8 cellular contexts compared by ENCODE assay signal in genomic region chr19:45440259-45440638, GRCh38. TPM values are rescaled to one million over a fixed set of nuclear protein-coding genes. Genes with fewer than 3 reads are reported as not detected.
DNase-seq lines count a peak whose midpoint lies in the region; ATAC-seq, FAIRE-seq and TF ChIP-seq lines count a peak whose summit lies in the region.

No MANE protein-coding gene starts in this region.

- TF ChIP-seq EP300 in H1 (IDR thresholded peaks at IDR 0.05; ENCODE audit: borderline replicate concordance in 1 of 2, low read depth in 2 of 2, low read length in 2 of 2) (no peak), neural cell (conservative IDR thresholded peaks at IDR 0.05; ENCODE audit: poor library complexity, severe bottlenecking) (no peak)

- H3K4me3 ChIP-seq in BLaER1 treated with 17β-estradiol and CSF1 and Interleukin-3, amounts not matched to agents 10 nM and 100 nM, result peak overlapping the region; percentile 57 to 76 (median 69)
- peak overlapping the region; percentile 47 for H3K4me3 ChIP-seq in NT2/D1 (ENCODE audit: insufficient read length, low read depth)
- H3K4me3 ChIP-seq in H1 (ENCODE audit: extremely low read depth in 1 of 4, insufficient read depth in 2 of 4, low read depth in 3 of 4, low read length in 4 of 4), result peak overlapping the region; percentile 41 to 95 (median 73); a peak in 6 of 8 replicates
- H3K4me3 ChIP-seq in neural cell (ENCODE audit: low read length), result peak overlapping the region; percentile 69

- no peak overlapping the region for H2BK20ac ChIP-seq in H1 (ENCODE audit: low read length)

- peak overlapping the region; percentile 73; the same call in 1 of the 2 replicates for H2AFZ ChIP-seq in H1 (ENCODE audit: low read length)
- peak overlapping the region; percentile 21 for H2AFZ ChIP-seq in neural cell (ENCODE audit: low read depth, low read length)

- H3K14ac ChIP-seq in H1 (ENCODE audit: insufficient read length), result no peak overlapping the region

- CTCF ChIA-PET in H1 (lab: Charles Lee; ENCODE audit: partially characterized antibody), result interaction anchor here (0.6 to 21.2 kb wide), 25 partner anchors 9 to 423 kb away, joined by 3 to 760 read pairs (median 4); partner anchors contain the start of genes FOSB, FOXA3 and PPM1N

- 0 out of 2 replicates have a peak overlapping the region, but pooled peaks have one; percentile 8 for H2BK15ac ChIP-seq in H1 (ENCODE audit: low read length)

- no peak overlapping the region for H2AK5ac ChIP-seq in H1 (ENCODE audit: low read depth, low read length)

- peaks cover 46 to 61% (median 54%) of the 10 kb centered on the region in 10 experiments for H3K4me1 ChIP-seq in BLaER1 treated with 17β-estradiol and CSF1 and Interleukin-3, amounts not matched to agents 10 nM and 100 nM
- H3K4me1 ChIP-seq in NT2/D1 (ENCODE audit: insufficient read depth, insufficient read length), result peaks cover 11% of the 10 kb centered on the region
- H3K4me1 ChIP-seq in H1 (replicated peaks in 1 of 4; ENCODE audit: control insufficient read depth in 3 of 4, insufficient read depth in 4 of 4, low read length in 3 of 4), result peaks cover 6 to 17% (median 11%) of the 10 kb centered on the region in 4 experiments

- no peaks in the 10 kb centered on the region for H3K79me2 ChIP-seq in H1 (ENCODE audit: control insufficient read depth in 1 of 2, insufficient read depth in 2 of 2, low read length in 2 of 2)
- H3K79me2 ChIP-seq in neural cell (replicated peaks; ENCODE audit: insufficient read depth, low read length), result no peaks in the 10 kb centered on the region

- no peaks in the 10 kb centered on the region for H3K36me3 ChIP-seq in BLaER1 treated with 17β-estradiol and CSF1 and Interleukin-3, amounts not matched to agents 10 nM and 100 nM
- no peaks in the 10 kb centered on the region for H3K36me3 ChIP-seq in NT2/D1 (ENCODE audit: insufficient read depth, insufficient read length, low read length)
- no peaks in the 10 kb centered on the region for H3K36me3 ChIP-seq in H1 (ENCODE audit: control insufficient read depth in 2 of 4, insufficient read depth in 4 of 4, low read length in 3 of 4)
- H3K36me3 ChIP-seq in neural cell (ENCODE audit: insufficient read depth, low read length), result no peaks in the 10 kb centered on the region

- H4K91ac ChIP-seq in H1 (replicated peaks; ENCODE audit: insufficient read length, low read length), result no peak overlapping the region

- no peaks in the 10 kb centered on the region for H3K9me3 ChIP-seq in BLaER1 treated with 17β-estradiol and CSF1 and Interleukin-3, amounts not matched to agents 10 nM and 100 nM (replicated peaks in 1 of 11)
- H3K9me3 ChIP-seq in NT2/D1 (ENCODE audit: insufficient read depth, low read length), result no peaks in the 10 kb centered on the region
- H3K9me3 ChIP-seq in H1 (ENCODE audit: insufficient read depth in 2 of 2, low read depth in 1 of 2, low read length in 1 of 2), result no peaks in the 10 kb centered on the region
- no peaks in the 10 kb centered on the region for H3K9me3 ChIP-seq in neural cell (ENCODE audit: low read length)

- no peaks in the 10 kb centered on the region for H4K20me1 ChIP-seq in BLaER1 treated with 17β-estradiol and CSF1 and Interleukin-3, amounts not matched to agents 10 nM and 100 nM
- H4K20me1 ChIP-seq in H1 (replicated peaks in 1 of 2; ENCODE audit: control insufficient read depth in 1 of 2, insufficient read depth in 2 of 2, low read length in 2 of 2) (no peaks in the 10 kb centered on the region), neural cell (ENCODE audit: insufficient read depth) (no peaks in the 10 kb centered on the region)

- no peak overlapping the region for H4K8ac ChIP-seq in H1 (ENCODE audit: extremely low read depth, insufficient read depth, low read length)

- FAIRE-seq in H1 (lab: Jason Lieb, UNC) (no peak), H54 (lab: Jason Lieb, UNC) (no peak)

- H3K4me2 ChIP-seq in BLaER1 treated with 17β-estradiol and CSF1 and Interleukin-3, amounts not matched to agents 10 nM and 100 nM, result peak overlapping the region; percentile 68 to 90 (median 81)
- H3K4me2 ChIP-seq in H1 (ENCODE audit: insufficient read depth in 1 of 2, low read depth in 2 of 2, low read length in 2 of 2) (peak overlapping the region; percentile 70), neural cell (ENCODE audit: low read length) (no peak overlapping the region)

- H3K18ac ChIP-seq in H1 (ENCODE audit: extremely low read depth, low read length), result no peak overlapping the region

- TF ChIP-seq RAD21 in H1 (IDR thresholded peaks at IDR 0.05 in 1 of 2, conservative IDR thresholded peaks at IDR 0.05 in 1 of 2; ENCODE audit: low read depth in 2 of 2, low read length in 2 of 2) (no peak), neural cell (conservative IDR thresholded peaks at IDR 0.05) (no peak)

- ATAC-seq in GM21390 (IDR thresholded peaks at IDR 0.05; ENCODE audit: unreplicated experiment), result no peak

- no peak overlapping the region for H2BK5ac ChIP-seq in H1 (ENCODE audit: low read depth, low read length)

- H3K23ac ChIP-seq in H1 (ENCODE audit: insufficient read length), result no peak overlapping the region

- H3K27ac ChIP-seq in BLaER1 treated with 17β-estradiol and CSF1 and Interleukin-3, amounts not matched to agents 10 nM and 100 nM, result peak overlapping the region; percentile 79 to 93 (median 92); a peak in 20 of 22 replicates
- H3K27ac ChIP-seq in H1 (ENCODE audit: low read depth, low read length), result no peak overlapping the region
- H3K27ac ChIP-seq in neural cell (ENCODE audit: low read length), result no peak overlapping the region

- H2BK120ac ChIP-seq in H1 (replicated peaks; ENCODE audit: low read depth, low read length), result no peak overlapping the region

- peak overlapping the region; percentile 78 to 91 (median 88); a peak in 21 of 22 replicates for H3K9ac ChIP-seq in BLaER1 treated with 17β-estradiol and CSF1 and Interleukin-3, amounts not matched to agents 10 nM and 100 nM
- H3K9ac ChIP-seq in NT2/D1 (ENCODE audit: insufficient read length, low read depth) (peak overlapping the region; percentile 77), H1 (replicated peaks in 1 of 4; ENCODE audit: extremely low read depth in 1 of 4, low read depth in 3 of 4, low read length in 3 of 4) (no peak overlapping the region; a peak in 1 of 7 replicates), neural cell (ENCODE audit: low read length) (peak overlapping the region; percentile 62)

- H3K9me2 ChIP-seq in neural cell (ENCODE audit: insufficient read depth, low read length), result no peaks in the 10 kb centered on the region

- H4K5ac ChIP-seq in H1 (ENCODE audit: insufficient read length, low read depth, low read length), result no peak overlapping the region

- peak overlapping the region; percentile 82; the same call in 1 of the 2 replicates for H2BK12ac ChIP-seq in H1 (ENCODE audit: low read depth, low read length)

- H3F3A ChIP-seq in neural cell (ENCODE audit: insufficient read depth, low read length, poor library complexity, severe bottlenecking), result no peaks in the 10 kb centered on the region

- peaks cover 12% of the 10 kb centered on the region for H3K23me2 ChIP-seq in H1 (ENCODE audit: low read depth, low read length)

- H3K27me3 ChIP-seq in BLaER1 treated with 17β-estradiol and CSF1 and Interleukin-3, amounts not matched to agents 10 nM and 100 nM, result no peaks in the 10 kb centered on the region
- H3K27me3 ChIP-seq in NT2/D1 (ENCODE audit: insufficient read depth, insufficient read length), result no peaks in the 10 kb centered on the region
- peaks cover 0 to 5% (median 2%) of the 10 kb centered on the region in 4 experiments; a peak in 3 of 7 replicates for H3K27me3 ChIP-seq in H1 (replicated peaks in 1 of 4; ENCODE audit: control insufficient read depth in 3 of 4, extremely low read depth in 1 of 4, insufficient read depth in 3 of 4, low read length in 3 of 4)
- H3K27me3 ChIP-seq in neural cell (ENCODE audit: insufficient read depth, low read depth, low read length), result no peaks in the 10 kb centered on the region

- POLR2A ChIA-PET in H1 (lab: Charles Lee; ENCODE audit: partially characterized antibody), result interaction anchor here (1.0 to 3.4 kb wide), 13 partner anchors 12 to 68 kb away, joined by 3 to 34 read pairs (median 4); partner anchors contain the start of genes FOSB and VASP

- TF ChIP-seq POLR2A in H1 (IDR thresholded peaks at IDR 0.05; ENCODE audit: control extremely low read depth in 1 of 2, low read depth in 2 of 2, low read length in 2 of 2) (no peak), H54 (IDR thresholded peaks at IDR 0.05; ENCODE audit: low read depth, low read length) (no peak)

- TF ChIP-seq CTCF in H1 (IDR thresholded peaks at IDR 0.05; ENCODE audit: control extremely low read depth in 1 of 3, insufficient read depth in 1 of 3, low read depth in 1 of 3, low read length in 3 of 3) (no peak), neural cell (IDR thresholded peaks at IDR 0.05; ENCODE audit: poor library complexity, severe bottlenecking) (no peak)

- H3K4ac ChIP-seq in H1 (replicated peaks; ENCODE audit: insufficient read length, low read depth, low read length), result no peak overlapping the region

- 51% methylated on average over 9 of the region's 9 CpGs; no CpG with 5 or more reads in 1 of the 2 experiments for WGBS in H1 (ENCODE audit: extremely low coverage in 1 of 2, insufficient coverage in 1 of 2, insufficient read length in 1 of 2, insufficient replicate concordance in 2 of 2, low coverage in 1 of 2, low lambda C conversion rate in 2 of 2, missing lambda C conversion rate in 1 of 2), 2 experiments

- H3K79me1 ChIP-seq in H1 (ENCODE audit: low read depth, low read length), result no peaks in the 10 kb centered on the region

- no peak for DNase-seq in NT2/D1 (ENCODE audit: low read depth, low spot score)
- DNase-seq in H1 (ENCODE audit: low read depth in 1 of 2, low spot score in 2 of 2), result no peak
- DNase-seq in NCI-H128 (lab: John Stamatoyannopoulos, UW; ENCODE audit: unreplicated experiment), result no peak
- DNase-seq in NOMO-1 treated with dmso at 0.1 percent for 144 hours (lab: John Stamatoyannopoulos, UW; ENCODE audit: unreplicated experiment), result no peak
- DNase-seq in H54 (ENCODE audit: insufficient read length, low spot score), result no peak

- H3K56ac ChIP-seq in H1 (replicated peaks; ENCODE audit: insufficient read length, low read depth, low read length), result no peak overlapping the region

RNA-seq across cellular contexts. Expression of gene ERCC1, which starts 16.5 kb away (rescaled TPM):
- total RNA-seq in H1 (2021; fragmentation: NEBNext Ultra II Directional; extraction: Animal tissue kit (Norgen Biotek cat#: 25700)), result 44.7 and 46.4 TPM in 2 replicates
- 94.2 and 112 TPM in 2 replicates for polyA plus RNA-seq in H1 (2011; rRNA removed)
- polyA plus RNA-seq in H1 (2011; cell fraction: cytosol; rRNA removed), result 73.6 TPM
- polyA plus RNA-seq in H1 (2011; cell fraction: nucleus; rRNA removed), result 104 TPM
- polyA plus RNA-seq in H1 (2012, experiment 1 of 2), result 44.6 to 60.9 TPM (median 54.2 TPM) in 4 replicates
- polyA plus RNA-seq in H1 (2012, experiment 2 of 2), result 246 TPM
- polyA plus RNA-seq in H1 (2013, experiment 1 of 2), result 51.0 TPM
- 52.4 TPM for polyA plus RNA-seq in H1 (2013, experiment 2 of 2)
- 32.3 and 35.8 TPM in 2 replicates for polyA minus RNA-seq in H1 (2011; rRNA and poly(A)+ RNA removed)
- polyA minus RNA-seq in H1 (2011; cell fraction: cytosol; rRNA and poly(A)+ RNA removed), result 33.8 TPM
- polyA minus RNA-seq in H1 (2011; cell fraction: nucleus; rRNA and poly(A)+ RNA removed), result 31.2 TPM
- polyA plus RNA-seq in neural cell, result 69.2 and 80.8 TPM in 2 replicates
- polyA minus RNA-seq in neural cell, result 32.4 and 36.9 TPM in 2 replicates

RNA-seq across cellular contexts. Expression of gene FOSB, which starts 27.5 kb away (rescaled TPM):
- total RNA-seq in H1 (2021; fragmentation: NEBNext Ultra II Directional; extraction: Animal tissue kit (Norgen Biotek cat#: 25700)), result 1.3 and 2.7 TPM in 2 replicates
- polyA plus RNA-seq in H1 (2011; rRNA removed), result 0.44 and 1.2 TPM in 2 replicates
- 0.32 TPM for polyA plus RNA-seq in H1 (2011; cell fraction: cytosol; rRNA removed)
- 5.2 TPM for polyA plus RNA-seq in H1 (2011; cell fraction: nucleus; rRNA removed)
- polyA plus RNA-seq in H1 (2012, experiment 1 of 2), result 1.1 to 4.3 TPM (median 2.6 TPM) in 4 replicates
- 2.4 TPM for polyA plus RNA-seq in H1 (2012, experiment 2 of 2)
- 0.85 TPM for polyA plus RNA-seq in H1 (2013, experiment 1 of 2)
- polyA plus RNA-seq in H1 (2013, experiment 2 of 2), result 0.79 TPM
- 2.8 and 6.9 TPM in 2 replicates for polyA minus RNA-seq in H1 (2011; rRNA and poly(A)+ RNA removed)
- polyA minus RNA-seq in H1 (2011; cell fraction: cytosol; rRNA and poly(A)+ RNA removed), result 1.5 TPM
- polyA minus RNA-seq in H1 (2011; cell fraction: nucleus; rRNA and poly(A)+ RNA removed), result 39.4 TPM
- polyA plus RNA-seq in neural cell, result 1.4 and 2.1 TPM in 2 replicates
- 13.8 and 14.4 TPM in 2 replicates for polyA minus RNA-seq in neural cell

RNA-seq across cellular contexts. Expression of gene POLR1G, which starts 33.8 kb away (rescaled TPM):
- 34.8 and 38.0 TPM in 2 replicates for total RNA-seq in H1 (2021; fragmentation: NEBNext Ultra II Directional; extraction: Animal tissue kit (Norgen Biotek cat#: 25700))
- polyA plus RNA-seq in H1 (2011; rRNA removed) (16.8 and 18.4 TPM in 2 replicates), neural cell (2.3 and 2.4 TPM in 2 replicates)
- 16.6 TPM for polyA plus RNA-seq in H1 (2011; cell fraction: cytosol; rRNA removed)
- polyA plus RNA-seq in H1 (2011; cell fraction: nucleus; rRNA removed), result 10.3 TPM
- 20.0 to 27.9 TPM (median 23.6 TPM) in 4 replicates for polyA plus RNA-seq in H1 (2012, experiment 1 of 2)
- 18.3 TPM for polyA plus RNA-seq in H1 (2012, experiment 2 of 2)
- 42.2 TPM for polyA plus RNA-seq in H1 (2013, experiment 1 of 2)
- 43.6 TPM for polyA plus RNA-seq in H1 (2013, experiment 2 of 2)
- polyA minus RNA-seq in H1 (2011; rRNA and poly(A)+ RNA removed), result 8.2 and 8.3 TPM in 2 replicates
- polyA minus RNA-seq in H1 (2011; cell fraction: cytosol; rRNA and poly(A)+ RNA removed), result 21.5 TPM
- 14.5 TPM for polyA minus RNA-seq in H1 (2011; cell fraction: nucleus; rRNA and poly(A)+ RNA removed)
- polyA minus RNA-seq in neural cell, result 1.7 and 2.2 TPM in 2 replicates

RNA-seq across cellular contexts. Expression of gene PPP1R13L, which starts 35.4 kb away (rescaled TPM):
- 15.3 and 18.4 TPM in 2 replicates for total RNA-seq in H1 (2021; fragmentation: NEBNext Ultra II Directional; extraction: Animal tissue kit (Norgen Biotek cat#: 25700))
- polyA plus RNA-seq in H1 (2011; rRNA removed) (9.1 and 20.4 TPM in 2 replicates), neural cell (0.74 TPM in 1 of 2 replicates, not detected in the other)
- polyA plus RNA-seq in H1 (2011; cell fraction: cytosol; rRNA removed), result 12.5 TPM
- 39.1 TPM for polyA plus RNA-seq in H1 (2011; cell fraction: nucleus; rRNA removed)
- 25.0 to 32.4 TPM (median 29.9 TPM) in 4 replicates for polyA plus RNA-seq in H1 (2012, experiment 1 of 2)
- 28.1 TPM for polyA plus RNA-seq in H1 (2012, experiment 2 of 2)
- polyA plus RNA-seq in H1 (2013, experiment 1 of 2), result 35.0 TPM
- polyA plus RNA-seq in H1 (2013, experiment 2 of 2), result 27.2 TPM
- 4.3 and 7.5 TPM in 2 replicates for polyA minus RNA-seq in H1 (2011; rRNA and poly(A)+ RNA removed)
- 19.8 TPM for polyA minus RNA-seq in H1 (2011; cell fraction: cytosol; rRNA and poly(A)+ RNA removed)
- polyA minus RNA-seq in H1 (2011; cell fraction: nucleus; rRNA and poly(A)+ RNA removed), result 12.2 TPM
- polyA minus RNA-seq in neural cell, result not detected in 2 replicates

RNA-seq across cellular contexts. Expression of gene RTN2, which starts 56.6 kb away (rescaled TPM):
- 21.1 and 21.6 TPM in 2 replicates for total RNA-seq in H1 (2021; fragmentation: NEBNext Ultra II Directional; extraction: Animal tissue kit (Norgen Biotek cat#: 25700))
- polyA plus RNA-seq in H1 (2011; rRNA removed), result 21.0 and 33.5 TPM in 2 replicates
- polyA plus RNA-seq in H1 (2011; cell fraction: cytosol; rRNA removed), result 19.9 TPM
- 19.7 TPM for polyA plus RNA-seq in H1 (2011; cell fraction: nucleus; rRNA removed)
- polyA plus RNA-seq in H1 (2012, experiment 1 of 2), result 19.1 to 26.5 TPM (median 23.9 TPM) in 4 replicates
- polyA plus RNA-seq in H1 (2012, experiment 2 of 2), result 24.8 TPM
- 32.6 TPM for polyA plus RNA-seq in H1 (2013, experiment 1 of 2)
- polyA plus RNA-seq in H1 (2013, experiment 2 of 2), result 36.9 TPM
- polyA minus RNA-seq in H1 (2011; rRNA and poly(A)+ RNA removed), result 9.5 and 14.4 TPM in 2 replicates
- polyA minus RNA-seq in H1 (2011; cell fraction: cytosol; rRNA and poly(A)+ RNA removed), result 8.3 TPM
- 9.9 TPM for polyA minus RNA-seq in H1 (2011; cell fraction: nucleus; rRNA and poly(A)+ RNA removed)
- 70.3 and 83.9 TPM in 2 replicates for polyA plus RNA-seq in neural cell
- 75.7 and 92.8 TPM in 2 replicates for polyA minus RNA-seq in neural cell

Comparison
In these comparisons a context has a peak if more than half of its experiments do, and no peak if none do; other contexts are left out.
1. H3K27ac ChIP-seq: peak in BLaER1 treated with 17β-estradiol and CSF1 and Interleukin-3, amounts not matched to agents 10 nM and 100 nM (11 of 11); none in H1 (single experiment) and neural cell (single experiment).
2. H3K9ac ChIP-seq: peak in BLaER1 treated with 17β-estradiol and CSF1 and Interleukin-3, amounts not matched to agents 10 nM and 100 nM (11 of 11), NT2/D1 (single experiment) and neural cell (single experiment); none in H1 (0 of 4).
3. Peak in every context shown above with its lines, with median percentiles within 50 percentile points of each other: H3K4me3 ChIP-seq.